ENCODE assay signal across 9 cellular contexts in the genomic region with DNA sequence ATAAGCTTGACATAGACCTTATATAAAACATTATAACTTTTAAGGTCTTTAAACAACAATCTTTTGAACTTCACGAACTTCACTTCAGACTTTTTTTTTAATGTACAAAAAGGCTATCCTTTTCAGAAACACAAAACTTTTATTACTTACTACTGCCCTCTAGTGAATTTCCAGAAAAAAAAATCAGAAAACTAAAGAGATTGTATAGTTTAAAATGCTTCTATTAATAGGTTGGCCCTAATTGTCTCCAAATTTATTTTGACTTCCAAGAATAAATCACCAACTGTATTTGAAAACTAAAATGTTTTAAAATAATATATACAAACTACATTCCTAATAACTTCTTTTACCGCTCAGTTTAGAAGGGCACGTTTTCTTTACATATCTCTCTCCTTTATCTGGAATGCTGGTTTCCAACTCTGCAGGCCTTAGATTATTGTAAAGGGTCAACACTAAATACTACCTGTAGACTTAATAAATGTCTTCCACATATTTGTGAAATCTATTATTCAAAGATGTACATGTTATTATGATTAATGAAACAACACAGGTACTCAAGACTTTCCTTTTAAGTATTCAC.
DNase-seq lines count a peak whose midpoint lies in the region; ATAC-seq and TF ChIP-seq lines count a peak whose summit lies in the region.
"Had no signal": no experiment of that assay in that cellular context is flagged by ENCODE, and none has a peak within 500 bp of the region (broad histone marks: within the 10 kb centered on the region; RNA-seq: fewer than 3 reads in every experiment).

No MANE protein-coding gene starts in this region.

- H3K4me1 Mint-ChIP-seq in CD8-positive, alpha-beta T cell (ENCODE audit: low read depth), result peaks cover 12% of the 10 kb centered on the region
- peaks cover 6% of the 10 kb centered on the region for H3K4me1 Mint-ChIP-seq in T-helper 17 cell
- no peaks in the 10 kb centered on the region for H3K4me1 Mint-ChIP-seq in mesothelial cell of epicardium

- peaks cover 6% of the 10 kb centered on the region for H3K9me3 Mint-ChIP-seq in CD8-positive, alpha-beta T cell
- H3K9me3 Mint-ChIP-seq in mesothelial cell of epicardium, result peaks cover 17% of the 10 kb centered on the region

- no peak overlapping the region for H3K27ac Mint-ChIP-seq in CD8-positive, alpha-beta T cell
- H3K27ac Mint-ChIP-seq in T-helper 17 cell (peak overlapping the region; percentile 29), mesothelial cell of epicardium (no peak overlapping the region)

- no peak overlapping the region for H3K4me3 Mint-ChIP-seq in CD8-positive, alpha-beta T cell
- H3K4me3 Mint-ChIP-seq in T-helper 17 cell (no peak overlapping the region), mesothelial cell of epicardium (no peak overlapping the region)

- H3K36me3 Mint-ChIP-seq in CD8-positive, alpha-beta T cell, result peaks cover 27% of the 10 kb centered on the region
- H3K36me3 Mint-ChIP-seq in T-helper 17 cell (ENCODE audit: low read depth) (peaks cover 9% of the 10 kb centered on the region), mesothelial cell of epicardium (peaks cover 17% of the 10 kb centered on the region)

- no peaks in the 10 kb centered on the region for H3K36me3 ChIP-seq in CD8-positive, alpha-beta T cell (ENCODE audit: insufficient read depth, low read length)
- H3K36me3 ChIP-seq in uterus, result no peaks in the 10 kb centered on the region

- H3K27me3 ChIP-seq in CD8-positive, alpha-beta T cell (ENCODE audit: insufficient read depth, low read length), result no peaks in the 10 kb centered on the region
- no peaks in the 10 kb centered on the region for H3K27me3 ChIP-seq in uterus

- no peak overlapping the region for H3K4me3 ChIP-seq in CD8-positive, alpha-beta T cell (ENCODE audit: low read depth, low read length)
- no peak overlapping the region for H3K4me3 ChIP-seq in uterus

- no peak for ATAC-seq in CD8-positive, alpha-beta T cell
- ATAC-seq in T-helper 17 cell (no peak), HG03354 (IDR thresholded peaks at IDR 0.05; ENCODE audit: poor library complexity, severe bottlenecking, unreplicated experiment) (no peak)

- CTCF ChIA-PET in CD8-positive, alpha-beta T cell (lab: Charles Lee), result interaction anchor here (0.9 kb wide), 2 partner anchors 67 to 137 kb away, joined by 3 to 4 read pairs; no protein-coding TSS in a partner anchor

- no peak overlapping the region for H3K27ac ChIP-seq in CD8-positive, alpha-beta T cell (ENCODE audit: low read depth, low read length)
- no peak overlapping the region for H3K27ac ChIP-seq in uterus

- TF ChIP-seq CTCF in CD8-positive, alpha-beta T cell (IDR thresholded peaks at IDR 0.05), result peak; percentile 58
- TF ChIP-seq CTCF in mesothelial cell of epicardium (IDR thresholded peaks at IDR 0.05; ENCODE audit: unreplicated experiment), result peak; percentile 52
- TF ChIP-seq CTCF in uterus (IDR thresholded peaks at IDR 0.05), result peak in 2 of 4 experiments; percentile 33 to 34
- no peak for TF ChIP-seq CTCF in GM13976 (IDR thresholded peaks at IDR 0.05; ENCODE audit: borderline replicate concordance, control extremely low read depth, extremely low read depth, insufficient read depth, missing control alignments)

- no peaks in the 10 kb centered on the region for H3K4me1 ChIP-seq in CD8-positive, alpha-beta T cell (ENCODE audit: insufficient read depth, low read length)
- H3K4me1 ChIP-seq in uterus, result no peaks in the 10 kb centered on the region

- POLR2A ChIA-PET in CD8-positive, alpha-beta T cell (lab: Charles Lee), result no interaction called here

- no peak for TF ChIP-seq POLR2A in uterus (IDR thresholded peaks at IDR 0.05)

- no peaks in the 10 kb centered on the region for H3K27me3 Mint-ChIP-seq in CD8-positive, alpha-beta T cell (ENCODE audit: low read depth)
- no peaks in the 10 kb centered on the region for H3K27me3 Mint-ChIP-seq in T-helper 17 cell
- no peaks in the 10 kb centered on the region for H3K27me3 Mint-ChIP-seq in mesothelial cell of epicardium (ENCODE audit: low read depth)

- intact Hi-C loops in CD8-positive, alpha-beta T cell (cut with DNase I, micrococcal nuclease), result loop anchor here (2.0 to 5.0 kb wide), 4 partner anchors 67 to 379 kb away; partner anchors contain the start of genes COL19A1 (in 1 of the 2) and LMBRD1 (in 1 of the 2)
- intact Hi-C loops in uterus (cut with DNase I; ENCODE audit: low total_unique reads), result no loop called here

- in situ Hi-C loops in GM13976 (cut with MboI; ENCODE audit: low sequenced_read_pairs, unreplicated experiment), result loop anchor here (25.0 kb wide), 1 partner anchor 382 kb away; no protein-coding TSS in a partner anchor

- no peaks in the 10 kb centered on the region for H3K9me3 ChIP-seq in CD8-positive, alpha-beta T cell (ENCODE audit: low read length)
- H3K9me3 ChIP-seq in T-helper 17 cell (ENCODE audit: control insufficient read depth, low read length, poor library complexity, severe bottlenecking) (no peaks in the 10 kb centered on the region), uterus (peaks cover 0 to 3% of the 10 kb centered on the region in 2 donors)

- no peak for DNase-seq in CD8-positive, alpha-beta T cell
- DNase-seq in HT-29 (ENCODE audit: low spot score), result peak; percentile 10
- no peak for DNase-seq in T-helper 17 cell
- no peak for DNase-seq in mesothelial cell of epicardium (ENCODE audit: low spot score in 2 of 2, unreplicated experiment in 2 of 2)
- DNase-seq in uterus, result no peak
- no peak for DNase-seq in GDM1 (lab: John Stamatoyannopoulos, UW)
- no peak for DNase-seq in GM13976 (ENCODE audit: low spot score)
- DNase-seq: NCI-H187 treated with DMSO at 0.1 percent for 48 hours had no signal
